1 cellular context compared by ENCODE assay signal in the genomic region with DNA sequence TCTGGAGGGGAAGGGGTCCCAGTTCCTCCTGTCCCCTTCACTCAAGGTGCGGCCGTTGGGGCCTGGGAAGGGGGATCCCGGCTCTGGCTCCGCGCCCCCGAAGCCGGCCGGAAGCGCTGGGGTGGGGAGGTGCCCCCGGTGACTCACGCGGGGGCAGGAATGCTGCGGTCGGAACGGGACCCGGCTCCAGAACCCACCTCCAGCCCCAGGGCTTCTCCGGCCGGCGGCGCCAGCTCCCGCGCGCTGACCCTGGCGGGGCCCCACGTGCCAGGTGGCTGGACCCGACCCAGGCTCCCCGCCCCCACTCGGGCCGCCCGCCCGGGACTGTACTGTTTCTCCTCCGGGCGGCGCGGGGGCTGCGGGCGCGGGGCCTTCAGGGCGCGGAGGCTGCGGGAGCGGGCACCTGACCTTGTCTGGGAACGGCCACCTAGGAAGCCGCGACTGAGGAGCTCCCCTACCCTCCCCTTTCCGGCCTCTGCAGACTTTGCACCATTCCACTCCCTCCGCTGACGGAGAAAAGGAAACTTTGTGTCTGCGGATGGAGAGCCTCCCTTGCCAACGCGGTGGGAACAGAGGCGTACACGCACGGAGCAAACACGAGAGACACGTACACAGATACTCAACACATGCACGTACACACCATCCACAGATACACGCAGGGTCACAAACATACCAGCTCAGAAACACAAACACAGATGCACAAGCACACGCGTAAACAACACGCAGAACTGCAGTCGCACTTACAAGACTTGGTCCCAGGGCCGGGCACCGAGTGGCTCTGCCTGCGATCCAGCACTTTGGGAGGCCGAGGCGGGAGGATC.
TF ChIP-seq lines count a peak whose summit lies in the region.

No MANE protein-coding gene starts in this region.

TF ChIP-seq in K562, 482 proteins besides CTCF, POLR2A, EP300 and RAD21 (continued from another document and continues in another):
- TF ChIP-seq, protein P1, sequence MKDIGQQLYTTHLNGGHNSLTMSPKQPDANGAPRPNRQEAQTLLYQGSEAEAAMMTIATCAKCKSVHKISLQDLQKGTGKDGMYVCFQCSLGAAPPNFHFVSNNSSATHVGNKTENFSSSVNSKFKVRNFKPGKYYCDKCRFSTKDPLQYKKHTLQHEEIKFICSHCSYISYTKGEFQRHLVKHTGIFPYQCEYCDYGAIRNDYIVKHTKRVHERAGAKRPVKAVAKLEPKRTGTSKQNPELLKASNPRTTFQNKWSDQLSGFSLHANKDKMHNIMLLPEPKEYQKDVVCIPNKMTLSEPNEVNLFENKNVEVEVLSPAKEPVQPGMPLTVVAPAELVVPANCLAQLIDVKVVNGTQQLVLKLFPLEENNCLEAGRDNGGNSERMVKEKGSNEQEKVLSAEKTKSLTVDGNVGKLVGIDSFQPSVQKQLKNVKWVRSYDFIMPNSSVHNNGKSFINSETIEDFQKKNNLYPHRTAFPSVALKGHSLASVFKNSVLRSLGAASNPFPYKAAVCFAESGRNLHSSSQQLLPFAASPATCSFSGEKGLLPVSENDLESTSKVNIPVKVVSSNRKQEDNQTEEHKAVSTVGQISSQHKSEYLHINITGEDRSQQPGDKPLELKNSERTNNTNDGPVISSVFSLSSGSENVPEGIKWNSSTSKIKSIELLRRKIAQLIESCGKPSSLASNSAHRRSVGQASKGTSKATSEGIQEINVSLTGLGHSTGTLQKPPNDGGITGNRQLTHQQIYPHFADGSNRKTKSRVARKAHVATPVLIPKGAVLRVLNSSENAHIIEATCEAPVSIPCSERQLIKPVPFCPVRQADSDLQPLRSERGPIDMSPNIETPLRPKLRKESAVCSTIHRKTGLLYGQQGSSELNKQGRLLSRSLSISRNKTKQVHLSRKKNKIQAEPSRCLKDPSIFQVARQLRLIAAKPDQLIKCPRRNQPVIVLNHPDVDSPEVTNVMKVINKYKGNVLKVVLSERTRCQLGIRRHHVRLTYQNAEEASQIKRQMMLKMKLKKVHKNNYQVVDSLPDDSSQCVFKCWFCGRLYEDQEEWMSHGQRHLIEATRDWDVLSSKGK (CRISPR knock-in tag; IDR thresholded peaks at IDR 0.05) = no peak
- TF ChIP-seq POLR2AphosphoS5 (IDR thresholded peaks at IDR 0.05; ENCODE audit: control insufficient read depth, insufficient read depth, low read depth, low read length) = no peak
- TF ChIP-seq U2AF2 (optimal IDR thresholded peaks at IDR 0.05; ENCODE audit: low read depth, low read length) = no peak
- TF ChIP-seq, protein P2, sequence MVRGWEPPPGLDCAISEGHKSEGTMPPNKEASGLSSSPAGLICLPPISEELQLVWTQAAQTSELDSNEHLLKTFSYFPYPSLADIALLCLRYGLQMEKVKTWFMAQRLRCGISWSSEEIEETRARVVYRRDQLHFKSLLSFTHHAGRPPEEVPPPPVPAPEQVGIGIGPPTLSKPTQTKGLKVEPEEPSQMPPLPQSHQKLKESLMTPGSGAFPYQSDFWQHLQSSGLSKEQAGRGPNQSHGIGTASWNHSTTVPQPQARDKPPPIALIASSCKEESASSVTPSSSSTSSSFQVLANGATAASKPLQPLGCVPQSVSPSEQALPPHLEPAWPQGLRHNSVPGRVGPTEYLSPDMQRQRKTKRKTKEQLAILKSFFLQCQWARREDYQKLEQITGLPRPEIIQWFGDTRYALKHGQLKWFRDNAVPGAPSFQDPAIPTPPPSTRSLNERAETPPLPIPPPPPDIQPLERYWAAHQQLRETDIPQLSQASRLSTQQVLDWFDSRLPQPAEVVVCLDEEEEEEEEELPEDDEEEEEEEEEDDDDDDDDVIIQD (CRISPR knock-in tag; IDR thresholded peaks at IDR 0.05) = no peak
- TF ChIP-seq ZNF146 (CRISPR knock-in tag; IDR thresholded peaks at IDR 0.05; ENCODE audit: unreplicated experiment) = no peak
- peak; percentile 19; the same call in 1 of the 2 replicates for TF ChIP-seq PML (IDR thresholded peaks at IDR 0.05; ENCODE audit: low read length)
- no peak for TF ChIP-seq POLR3G (IDR thresholded peaks at IDR 0.05; ENCODE audit: extremely low read depth, insufficient read length, insufficient replicate concordance)
- TF ChIP-seq, protein P3, sequence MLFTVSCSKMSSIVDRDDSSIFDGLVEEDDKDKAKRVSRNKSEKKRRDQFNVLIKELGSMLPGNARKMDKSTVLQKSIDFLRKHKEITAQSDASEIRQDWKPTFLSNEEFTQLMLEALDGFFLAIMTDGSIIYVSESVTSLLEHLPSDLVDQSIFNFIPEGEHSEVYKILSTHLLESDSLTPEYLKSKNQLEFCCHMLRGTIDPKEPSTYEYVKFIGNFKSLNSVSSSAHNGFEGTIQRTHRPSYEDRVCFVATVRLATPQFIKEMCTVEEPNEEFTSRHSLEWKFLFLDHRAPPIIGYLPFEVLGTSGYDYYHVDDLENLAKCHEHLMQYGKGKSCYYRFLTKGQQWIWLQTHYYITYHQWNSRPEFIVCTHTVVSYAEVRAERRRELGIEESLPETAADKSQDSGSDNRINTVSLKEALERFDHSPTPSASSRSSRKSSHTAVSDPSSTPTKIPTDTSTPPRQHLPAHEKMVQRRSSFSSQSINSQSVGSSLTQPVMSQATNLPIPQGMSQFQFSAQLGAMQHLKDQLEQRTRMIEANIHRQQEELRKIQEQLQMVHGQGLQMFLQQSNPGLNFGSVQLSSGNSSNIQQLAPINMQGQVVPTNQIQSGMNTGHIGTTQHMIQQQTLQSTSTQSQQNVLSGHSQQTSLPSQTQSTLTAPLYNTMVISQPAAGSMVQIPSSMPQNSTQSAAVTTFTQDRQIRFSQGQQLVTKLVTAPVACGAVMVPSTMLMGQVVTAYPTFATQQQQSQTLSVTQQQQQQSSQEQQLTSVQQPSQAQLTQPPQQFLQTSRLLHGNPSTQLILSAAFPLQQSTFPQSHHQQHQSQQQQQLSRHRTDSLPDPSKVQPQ (CRISPR knock-in tag; IDR thresholded peaks at IDR 0.05; ENCODE audit: borderline replicate concordance) = no peak
- TF ChIP-seq CC2D1A (IDR thresholded peaks at IDR 0.05) = no peak
- TF ChIP-seq, protein P4, sequence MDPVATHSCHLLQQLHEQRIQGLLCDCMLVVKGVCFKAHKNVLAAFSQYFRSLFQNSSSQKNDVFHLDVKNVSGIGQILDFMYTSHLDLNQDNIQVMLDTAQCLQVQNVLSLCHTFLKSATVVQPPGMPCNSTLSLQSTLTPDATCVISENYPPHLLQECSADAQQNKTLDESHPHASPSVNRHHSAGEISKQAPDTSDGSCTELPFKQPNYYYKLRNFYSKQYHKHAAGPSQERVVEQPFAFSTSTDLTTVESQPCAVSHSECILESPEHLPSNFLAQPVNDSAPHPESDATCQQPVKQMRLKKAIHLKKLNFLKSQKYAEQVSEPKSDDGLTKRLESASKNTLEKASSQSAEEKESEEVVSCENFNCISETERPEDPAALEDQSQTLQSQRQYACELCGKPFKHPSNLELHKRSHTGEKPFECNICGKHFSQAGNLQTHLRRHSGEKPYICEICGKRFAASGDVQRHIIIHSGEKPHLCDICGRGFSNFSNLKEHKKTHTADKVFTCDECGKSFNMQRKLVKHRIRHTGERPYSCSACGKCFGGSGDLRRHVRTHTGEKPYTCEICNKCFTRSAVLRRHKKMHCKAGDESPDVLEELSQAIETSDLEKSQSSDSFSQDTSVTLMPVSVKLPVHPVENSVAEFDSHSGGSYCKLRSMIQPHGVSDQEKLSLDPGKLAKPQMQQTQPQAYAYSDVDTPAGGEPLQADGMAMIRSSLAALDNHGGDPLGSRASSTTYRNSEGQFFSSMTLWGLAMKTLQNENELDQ (CRISPR knock-in tag; IDR thresholded peaks at IDR 0.05; ENCODE audit: borderline replicate concordance) = no peak
- TF ChIP-seq NFE2L1 (tag; IDR thresholded peaks at IDR 0.05; ENCODE audit: borderline replicate concordance, low read depth) = no peak
- TF ChIP-seq HEY1 (CRISPR knock-in tag; IDR thresholded peaks at IDR 0.05; ENCODE audit: borderline replicate concordance) = no peak
- TF ChIP-seq, protein P5, sequence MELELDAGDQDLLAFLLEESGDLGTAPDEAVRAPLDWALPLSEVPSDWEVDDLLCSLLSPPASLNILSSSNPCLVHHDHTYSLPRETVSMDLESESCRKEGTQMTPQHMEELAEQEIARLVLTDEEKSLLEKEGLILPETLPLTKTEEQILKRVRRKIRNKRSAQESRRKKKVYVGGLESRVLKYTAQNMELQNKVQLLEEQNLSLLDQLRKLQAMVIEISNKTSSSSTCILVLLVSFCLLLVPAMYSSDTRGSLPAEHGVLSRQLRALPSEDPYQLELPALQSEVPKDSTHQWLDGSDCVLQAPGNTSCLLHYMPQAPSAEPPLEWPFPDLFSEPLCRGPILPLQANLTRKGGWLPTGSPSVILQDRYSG (tag; conservative IDR thresholded peaks at IDR 0.05; ENCODE audit: low read depth) = no peak
- TF ChIP-seq TCF3 (CRISPR knock-in tag; IDR thresholded peaks at IDR 0.05) = peak; percentile 4; the same call in 1 of the 2 replicates
- TF ChIP-seq, protein P6, sequence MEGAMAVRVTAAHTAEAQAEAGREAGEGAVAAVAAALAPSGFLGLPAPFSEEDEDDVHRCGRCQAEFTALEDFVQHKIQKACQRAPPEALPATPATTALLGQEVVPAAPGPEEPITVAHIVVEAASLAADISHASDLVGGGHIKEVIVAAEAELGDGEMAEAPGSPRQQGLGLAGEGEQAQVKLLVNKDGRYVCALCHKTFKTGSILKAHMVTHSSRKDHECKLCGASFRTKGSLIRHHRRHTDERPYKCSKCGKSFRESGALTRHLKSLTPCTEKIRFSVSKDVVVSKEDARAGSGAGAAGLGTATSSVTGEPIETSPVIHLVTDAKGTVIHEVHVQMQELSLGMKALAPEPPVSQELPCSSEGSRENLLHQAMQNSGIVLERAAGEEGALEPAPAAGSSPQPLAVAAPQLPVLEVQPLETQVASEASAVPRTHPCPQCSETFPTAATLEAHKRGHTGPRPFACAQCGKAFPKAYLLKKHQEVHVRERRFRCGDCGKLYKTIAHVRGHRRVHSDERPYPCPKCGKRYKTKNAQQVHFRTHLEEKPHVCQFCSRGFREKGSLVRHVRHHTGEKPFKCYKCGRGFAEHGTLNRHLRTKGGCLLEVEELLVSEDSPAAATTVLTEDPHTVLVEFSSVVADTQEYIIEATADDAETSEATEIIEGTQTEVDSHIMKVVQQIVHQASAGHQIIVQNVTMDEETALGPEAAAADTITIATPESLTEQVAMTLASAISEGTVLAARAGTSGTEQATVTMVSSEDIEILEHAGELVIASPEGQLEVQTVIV (CRISPR knock-in tag; IDR thresholded peaks at IDR 0.05; ENCODE audit: borderline replicate concordance) = no peak
- TF ChIP-seq, protein P7, sequence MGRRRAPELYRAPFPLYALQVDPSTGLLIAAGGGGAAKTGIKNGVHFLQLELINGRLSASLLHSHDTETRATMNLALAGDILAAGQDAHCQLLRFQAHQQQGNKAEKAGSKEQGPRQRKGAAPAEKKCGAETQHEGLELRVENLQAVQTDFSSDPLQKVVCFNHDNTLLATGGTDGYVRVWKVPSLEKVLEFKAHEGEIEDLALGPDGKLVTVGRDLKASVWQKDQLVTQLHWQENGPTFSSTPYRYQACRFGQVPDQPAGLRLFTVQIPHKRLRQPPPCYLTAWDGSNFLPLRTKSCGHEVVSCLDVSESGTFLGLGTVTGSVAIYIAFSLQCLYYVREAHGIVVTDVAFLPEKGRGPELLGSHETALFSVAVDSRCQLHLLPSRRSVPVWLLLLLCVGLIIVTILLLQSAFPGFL (CRISPR knock-in tag; IDR thresholded peaks at IDR 0.05) = no peak
- TF ChIP-seq, protein P8, sequence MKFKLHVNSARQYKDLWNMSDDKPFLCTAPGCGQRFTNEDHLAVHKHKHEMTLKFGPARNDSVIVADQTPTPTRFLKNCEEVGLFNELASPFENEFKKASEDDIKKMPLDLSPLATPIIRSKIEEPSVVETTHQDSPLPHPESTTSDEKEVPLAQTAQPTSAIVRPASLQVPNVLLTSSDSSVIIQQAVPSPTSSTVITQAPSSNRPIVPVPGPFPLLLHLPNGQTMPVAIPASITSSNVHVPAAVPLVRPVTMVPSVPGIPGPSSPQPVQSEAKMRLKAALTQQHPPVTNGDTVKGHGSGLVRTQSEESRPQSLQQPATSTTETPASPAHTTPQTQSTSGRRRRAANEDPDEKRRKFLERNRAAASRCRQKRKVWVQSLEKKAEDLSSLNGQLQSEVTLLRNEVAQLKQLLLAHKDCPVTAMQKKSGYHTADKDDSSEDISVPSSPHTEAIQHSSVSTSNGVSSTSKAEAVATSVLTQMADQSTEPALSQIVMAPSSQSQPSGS (CRISPR knock-in tag; IDR thresholded peaks at IDR 0.05) = no peak
- TF ChIP-seq KDM1A (IDR thresholded peaks at IDR 0.05) = no peak
- TF ChIP-seq, protein P9, sequence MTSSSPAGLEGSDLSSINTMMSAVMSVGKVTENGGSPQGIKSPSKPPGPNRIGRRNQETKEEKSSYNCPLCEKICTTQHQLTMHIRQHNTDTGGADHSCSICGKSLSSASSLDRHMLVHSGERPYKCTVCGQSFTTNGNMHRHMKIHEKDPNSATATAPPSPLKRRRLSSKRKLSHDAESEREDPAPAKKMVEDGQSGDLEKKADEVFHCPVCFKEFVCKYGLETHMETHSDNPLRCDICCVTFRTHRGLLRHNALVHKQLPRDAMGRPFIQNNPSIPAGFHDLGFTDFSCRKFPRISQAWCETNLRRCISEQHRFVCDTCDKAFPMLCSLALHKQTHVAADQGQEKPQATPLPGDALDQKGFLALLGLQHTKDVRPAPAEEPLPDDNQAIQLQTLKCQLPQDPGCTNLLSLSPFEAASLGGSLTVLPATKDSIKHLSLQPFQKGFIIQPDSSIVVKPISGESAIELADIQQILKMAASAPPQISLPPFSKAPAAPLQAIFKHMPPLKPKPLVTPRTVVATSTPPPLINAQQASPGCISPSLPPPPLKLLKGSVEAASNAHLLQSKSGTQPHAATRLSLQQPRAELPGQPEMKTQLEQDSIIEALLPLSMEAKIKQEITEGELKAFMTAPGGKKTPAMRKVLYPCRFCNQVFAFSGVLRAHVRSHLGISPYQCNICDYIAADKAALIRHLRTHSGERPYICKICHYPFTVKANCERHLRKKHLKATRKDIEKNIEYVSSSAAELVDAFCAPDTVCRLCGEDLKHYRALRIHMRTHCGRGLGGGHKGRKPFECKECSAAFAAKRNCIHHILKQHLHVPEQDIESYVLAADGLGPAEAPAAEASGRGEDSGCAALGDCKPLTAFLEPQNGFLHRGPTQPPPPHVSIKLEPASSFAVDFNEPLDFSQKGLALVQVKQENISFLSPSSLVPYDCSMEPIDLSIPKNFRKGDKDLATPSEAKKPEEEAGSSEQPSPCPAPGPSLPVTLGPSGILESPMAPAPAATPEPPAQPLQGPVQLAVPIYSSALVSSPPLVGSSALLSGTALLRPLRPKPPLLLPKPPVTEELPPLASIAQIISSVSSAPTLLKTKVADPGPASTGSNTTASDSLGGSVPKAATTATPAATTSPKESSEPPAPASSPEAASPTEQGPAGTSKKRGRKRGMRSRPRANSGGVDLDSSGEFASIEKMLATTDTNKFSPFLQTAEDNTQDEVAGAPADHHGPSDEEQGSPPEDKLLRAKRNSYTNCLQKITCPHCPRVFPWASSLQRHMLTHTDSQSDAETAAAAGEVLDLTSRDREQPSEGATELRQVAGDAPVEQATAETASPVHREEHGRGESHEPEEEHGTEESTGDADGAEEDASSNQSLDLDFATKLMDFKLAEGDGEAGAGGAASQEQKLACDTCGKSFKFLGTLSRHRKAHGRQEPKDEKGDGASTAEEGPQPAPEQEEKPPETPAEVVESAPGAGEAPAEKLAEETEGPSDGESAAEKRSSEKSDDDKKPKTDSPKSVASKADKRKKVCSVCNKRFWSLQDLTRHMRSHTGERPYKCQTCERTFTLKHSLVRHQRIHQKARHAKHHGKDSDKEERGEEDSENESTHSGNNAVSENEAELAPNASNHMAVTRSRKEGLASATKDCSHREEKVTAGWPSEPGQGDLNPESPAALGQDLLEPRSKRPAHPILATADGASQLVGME (CRISPR knock-in tag; IDR thresholded peaks at IDR 0.05) = 0 out of 2 replicates have a peak, but pooled peaks have one; percentile 41
- peak; percentile 32; the same call in 1 of the 2 replicates for TF ChIP-seq PHF8 (IDR thresholded peaks at IDR 0.05; ENCODE audit: borderline replicate concordance, low read length)
- no peak for TF ChIP-seq ZNF57 (CRISPR knock-in tag; IDR thresholded peaks at IDR 0.05)
- no peak for TF ChIP-seq EWSR1 (IDR thresholded peaks at IDR 0.05; ENCODE audit: borderline replicate concordance, low read depth, partially characterized antibody)
- TF ChIP-seq FOSL1 (tag; conservative IDR thresholded peaks at IDR 0.05) = peak; percentile 99
- no peak for TF ChIP-seq ZNF586 (CRISPR knock-in tag; conservative IDR thresholded peaks at IDR 0.05)
